Comparison of ENCODE assay signal across 1 cellular context in genomic region chr2:200351815-200352214, GRCh38.
TF ChIP-seq lines count a peak whose summit lies in the region.

No MANE protein-coding gene starts in this region.

TF ChIP-seq in GM23338, 12 proteins besides CTCF, POLR2A, EP300 and RAD21 (continued from another document):
- TF ChIP-seq REST (IDR thresholded peaks at IDR 0.05; ENCODE audit: unreplicated experiment) = no peak
- TF ChIP-seq ZNF462 (CRISPR knock-in tag; IDR thresholded peaks at IDR 0.05) = no peak
- TF ChIP-seq CREB1 (CRISPR knock-in tag; IDR thresholded peaks at IDR 0.05; ENCODE audit: low read depth) = no peak
- TF ChIP-seq POLR2AphosphoS5 (IDR thresholded peaks at IDR 0.05; ENCODE audit: low read depth) = no peak
- no peak for TF ChIP-seq JUNB (IDR thresholded peaks at IDR 0.05; ENCODE audit: unreplicated experiment)
- TF ChIP-seq ZNF114 (CRISPR knock-in tag; IDR thresholded peaks at IDR 0.05) = no peak
- TF ChIP-seq EZH2 (IDR thresholded peaks at IDR 0.05; ENCODE audit: low read depth, unreplicated experiment) = no peak
- no peak for TF ChIP-seq NANOG (IDR thresholded peaks at IDR 0.05; ENCODE audit: borderline replicate concordance)
- TF ChIP-seq ZNF331 (CRISPR knock-in tag; IDR thresholded peaks at IDR 0.05; ENCODE audit: low read depth) = no peak
